In the genomic region with DNA sequence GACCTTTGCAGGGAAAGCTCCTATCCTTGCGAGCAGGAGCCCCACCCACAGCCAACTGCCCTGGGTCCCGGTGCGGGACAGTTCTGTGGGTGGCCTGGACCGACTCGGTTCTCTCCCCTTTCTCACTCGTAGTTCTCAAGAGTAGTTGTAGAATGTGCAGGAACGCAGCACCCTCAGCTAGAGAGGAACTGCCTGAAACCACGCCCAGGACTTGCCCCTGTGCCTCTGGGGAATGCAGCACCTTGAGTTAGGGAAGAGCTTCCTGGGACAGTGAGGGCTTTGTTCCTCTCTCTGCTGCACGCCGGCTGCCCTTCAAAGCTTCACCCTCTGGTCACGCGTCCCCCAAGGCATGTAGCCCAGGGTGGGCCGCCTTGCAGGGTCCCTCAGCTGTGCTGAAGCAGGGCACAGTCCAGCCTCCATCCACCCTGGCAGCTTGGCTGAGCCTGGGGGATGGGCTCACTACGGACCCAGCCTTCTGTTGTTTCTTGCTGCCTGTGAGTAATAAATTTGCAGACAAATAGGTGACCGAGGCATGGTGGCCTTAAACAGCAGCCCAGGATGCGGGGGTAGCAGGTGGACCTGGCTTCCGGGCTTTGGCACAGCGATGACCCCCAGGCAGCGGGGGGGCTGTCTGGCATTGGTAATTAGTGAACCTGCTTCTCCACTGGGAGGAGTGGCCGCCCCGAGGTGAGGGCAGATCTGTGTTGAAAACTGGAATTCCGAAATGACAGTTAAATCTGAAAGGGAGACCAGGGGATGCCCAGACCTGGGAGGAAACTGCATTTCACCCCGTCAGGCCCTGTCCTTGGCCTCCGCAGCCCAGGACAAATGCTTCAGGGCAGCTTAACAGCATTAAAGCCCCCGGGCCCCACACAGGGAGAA, we compare ENCODE assay signal across 10 cellular contexts.
A peak's percentile ranks its signal among the peaks of the same experiment; 100 is the strongest.
DNase-seq lines count a peak whose midpoint lies in the region; ATAC-seq, FAIRE-seq and TF ChIP-seq lines count a peak whose summit lies in the region.
"Had no signal": no experiment of that assay in that cellular context is flagged by ENCODE, and none has a peak within 500 bp of the region (broad histone marks: within the 10 kb centered on the region; RNA-seq: fewer than 3 reads in every experiment).

No MANE protein-coding gene starts in this region.

- peaks cover 0 to 3% of the 10 kb centered on the region in 2 donors for H3K36me3 Mint-ChIP-seq in stimulated activated naive B cell treated with anti-CD40 and anti-IgM and Interleukin-4, amounts not matched to agents 10 μg/mL and 1 μg/mL and 100 μg/mL, for 72 hours

- H3K4me3 ChIP-seq in epithelial cell of proximal tubule (ENCODE audit: low read depth, low read length): peak overlapping the region; percentile 33
- H3K4me3 ChIP-seq: colonic mucosa had no signal

- TF ChIP-seq CTCF in epithelial cell of proximal tubule (conservative IDR thresholded peaks at IDR 0.05; ENCODE audit: low read depth, low read length): no peak

- peaks cover 20 to 43% of the 10 kb centered on the region in 2 donors for H3K4me1 Mint-ChIP-seq in stimulated activated naive B cell treated with anti-CD40 and anti-IgM and Interleukin-4, amounts not matched to agents 10 μg/mL and 1 μg/mL and 100 μg/mL, for 72 hours

- FAIRE-seq in frontal cortex (lab: Jason Lieb, UNC): no peak

- peaks cover under 1 to 1% of the 10 kb centered on the region in 2 donors for H3K9me3 Mint-ChIP-seq in stimulated activated naive B cell treated with anti-CD40 and anti-IgM and Interleukin-4, amounts not matched to agents 10 μg/mL and 1 μg/mL and 100 μg/mL, for 72 hours

- H3K27ac Mint-ChIP-seq in stimulated activated naive B cell treated with anti-CD40 and anti-IgM and Interleukin-4, amounts not matched to agents 10 μg/mL and 1 μg/mL and 100 μg/mL, for 72 hours: peak overlapping the region; percentile 37

- ATAC-seq in GM19438 (IDR thresholded peaks at IDR 0.05; ENCODE audit: low read depth, unreplicated experiment) (peak; percentile 36), GM21825 (IDR thresholded peaks at IDR 0.05; ENCODE audit: unreplicated experiment) (no peak)
- ATAC-seq in stimulated activated naive B cell treated with anti-CD40 and anti-IgM and Interleukin-4, amounts not matched to agents 10 μg/mL and 1 μg/mL and 100 μg/mL, for 72 hours (replicated peaks): peak; percentile 72 to 74

- DNase-seq in HT-29 (ENCODE audit: low spot score) (peak; percentile 41), epithelial cell of proximal tubule (ENCODE audit: low read depth) (no peak), NCI-H1694 (lab: John Stamatoyannopoulos, UW) (no peak), frontal cortex (ENCODE audit: low spot score in 2 of 2) (no peak)
- peak; percentile 37 for DNase-seq in stimulated activated naive B cell treated with anti-CD40 and anti-IgM and Interleukin-4, amounts not matched to agents 10 μg/mL and 1 μg/mL and 100 μg/mL, for 72 hours
- DNase-seq: activated CD4-positive, CD25-positive, alpha-beta regulatory T cell; activated naive CD4-positive, alpha-beta T cell; colonic mucosa had no signal

- peaks cover 43 to 59% of the 10 kb centered on the region in 2 donors for H3K27me3 Mint-ChIP-seq in stimulated activated naive B cell treated with anti-CD40 and anti-IgM and Interleukin-4, amounts not matched to agents 10 μg/mL and 1 μg/mL and 100 μg/mL, for 72 hours

- peak overlapping the region in 1 of 2 donors; percentile 35 for H3K4me3 Mint-ChIP-seq in stimulated activated naive B cell treated with anti-CD40 and anti-IgM and Interleukin-4, amounts not matched to agents 10 μg/mL and 1 μg/mL and 100 μg/mL, for 72 hours

Comparison
In these comparisons a context has a peak if more than half of its experiments do, and no peak if none do; other contexts are left out.
1. DNase-seq: peak in HT-29 (single experiment) and stimulated activated naive B cell treated with anti-CD40 and anti-IgM and Interleukin-4, amounts not matched to agents 10 μg/mL and 1 μg/mL and 100 μg/mL, for 72 hours (single experiment); none in epithelial cell of proximal tubule (single experiment), NCI-H1694 (single experiment) and frontal cortex (0 of 2).